In genomic region chr3:75671613-75672141, GRCh38 we compare ENCODE assay signal across 1 cellular context.
TF ChIP-seq lines count a peak whose summit lies in the region.

No MANE protein-coding gene starts in this region.

TF ChIP-seq in H1, 55 proteins besides CTCF, POLR2A, EP300 and RAD21:
- TF ChIP-seq JUND (IDR thresholded peaks at IDR 0.05; ENCODE audit: low read length) (peak; percentile 61; the same call in 1 of the 2 replicates), EZH2 (IDR thresholded peaks at IDR 0.05; ENCODE audit: low read depth, low read length, severe bottlenecking) (peak; percentile 5), SUZ12 (IDR thresholded peaks at IDR 0.05; ENCODE audit: low read length) (peak; percentile 46; the same call in 1 of the 2 replicates), EGR1 (IDR thresholded peaks at IDR 0.05; ENCODE audit: borderline replicate concordance, low read depth, low read length) (peak; percentile 59; the same call in 1 of the 2 replicates), RNF2 (IDR thresholded peaks at IDR 0.05; ENCODE audit: borderline replicate concordance, low read depth, low read length, missing control alignments, poor library complexity, severe bottlenecking) (peak; percentile 88), TCF12 (IDR thresholded peaks at IDR 0.05; ENCODE audit: low read depth, low read length) (0 out of 2 replicates have a peak, but pooled peaks have one; percentile 47), SP1 (IDR thresholded peaks at IDR 0.05; ENCODE audit: low read depth, low read length) (peak; percentile 13; the same call in 1 of the 2 replicates)
